In genomic region chr1:192626366-192627179, GRCh38 we compare ENCODE assay signal across 14 cellular contexts. TPM values are rescaled to one million over a fixed set of nuclear protein-coding genes. Genes with fewer than 3 reads are reported as not detected.
DNase-seq lines count a peak whose midpoint lies in the region; ATAC-seq, FAIRE-seq and TF ChIP-seq lines count a peak whose summit lies in the region.
"Had no signal": no experiment of that assay in that cellular context is flagged by ENCODE, and none has a peak within 500 bp of the region (broad histone marks: within the 10 kb centered on the region; RNA-seq: fewer than 3 reads in every experiment).

No MANE protein-coding gene starts in this region.

- no peak for TF ChIP-seq CTCF in GM12878 (IDR thresholded peaks at IDR 0.05 in 2 of 3, conservative IDR thresholded peaks at IDR 0.05 in 1 of 3; ENCODE audit: control insufficient read depth in 2 of 3, extremely low read depth in 1 of 3, insufficient read depth in 1 of 3, low read depth in 3 of 3, low read length in 3 of 3)
- no peak for TF ChIP-seq CTCF in nephron progenitor cell (IDR thresholded peaks at IDR 0.05)
- TF ChIP-seq CTCF in left lung (IDR thresholded peaks at IDR 0.05) = no peak

- H3K4me3 Mint-ChIP-seq in nephron progenitor cell = no peak overlapping the region

- H3K36me3 ChIP-seq in GM12878 (ENCODE audit: control insufficient read depth in 2 of 2, insufficient read depth in 2 of 2, low read length in 1 of 2) = no peaks in the 10 kb centered on the region
- no peaks in the 10 kb centered on the region for H3K36me3 ChIP-seq in left lung
- H3K36me3 ChIP-seq: upper lobe of right lung had no signal

- TF ChIP-seq POLR2A in GM12878 (IDR thresholded peaks at IDR 0.05; ENCODE audit: low read depth, low read length) = no peak

- CTCF ChIA-PET in GM12878 (lab: Yijun Ruan, JAX) = interaction anchor here (0.6 to 3.8 kb wide), 7 partner anchors 10 to 497 kb away, joined by 3 to 28 read pairs (median 7); no protein-coding TSS in a partner anchor

- H3K9me3 ChIP-seq in GM12878 (replicated peaks; ENCODE audit: control insufficient read depth, insufficient read depth, low read length) (no peaks in the 10 kb centered on the region), left lung (no peaks in the 10 kb centered on the region)
- H3K9me3 ChIP-seq: body of pancreas, upper lobe of right lung had no signal

- no peak overlapping the region for H3K4me2 ChIP-seq in GM12878 (ENCODE audit: control insufficient read depth, insufficient read depth)

- RAD21 ChIA-PET in GM12878 (lab: Charles Lee; ENCODE audit: unreplicated experiment) = interaction anchor here (0.9 to 2.4 kb wide), 6 partner anchors 10 to 152 kb away, joined by 3 to 9 read pairs (median 6); no protein-coding TSS in a partner anchor

- WGBS in GM12878 (ENCODE audit: insufficient coverage, insufficient replicate concordance, low lambda C conversion rate, missing lambda C conversion rate) = 2% methylated on average over 3 of the region's 3 CpGs

- TF ChIP-seq RAD21 in GM12878 (IDR thresholded peaks at IDR 0.05; ENCODE audit: insufficient read depth, low read depth, low read length) = no peak

- H3K27ac ChIP-seq in GM12878 (ENCODE audit: control insufficient read depth, insufficient read depth) = no peak overlapping the region
- no peak overlapping the region for H3K27ac ChIP-seq in left lung
- H3K27ac ChIP-seq: body of pancreas, upper lobe of right lung had no signal

- intact Hi-C loops in GM12878 (cut with micrococcal nuclease; ENCODE audit: unreplicated experiment) = loop anchor here (2.0 kb wide), 1 partner anchor 14 kb away; no protein-coding TSS in a partner anchor
- intact Hi-C loops in left lung (cut with DNase I) = no loop called here

- peak in 1 of 2 experiments; percentile 67; a peak in 1 of 4 replicates for TF ChIP-seq EP300 in GM12878 (IDR thresholded peaks at IDR 0.05; ENCODE audit: borderline replicate concordance in 1 of 2, control insufficient read depth in 1 of 2, low read depth in 2 of 2, low read length in 2 of 2)

- H3K4me3 ChIP-seq in GM12878 (no peak overlapping the region), left lung (no peak overlapping the region)
- H3K4me3 ChIP-seq: body of pancreas, upper lobe of right lung had no signal

- no peak for FAIRE-seq in GM12878 (lab: Jason Lieb, UNC)
- FAIRE-seq: frontal cortex had no signal

- SMC1A ChIA-PET in GM12878 (lab: Charles Lee; ENCODE audit: uncharacterized antibody, unreplicated experiment) = interaction anchor here (0.9 to 3.6 kb wide), 8 partner anchors 10 to 149 kb away, joined by 3 to 18 read pairs (median 4); partner anchors contain the start of gene RGS13

- ATAC-seq in GM18868 (IDR thresholded peaks at IDR 0.05; ENCODE audit: unreplicated experiment) (peak; percentile 89), GM21737 (IDR thresholded peaks at IDR 0.05; ENCODE audit: unreplicated experiment) (peak; percentile 94), HG03432 (IDR thresholded peaks at IDR 0.05; ENCODE audit: unreplicated experiment) (peak; percentile 87), GM12878 (peak; percentile 84), left lung (no peak)
- ATAC-seq: body of pancreas, upper lobe of right lung had no signal

- H2AFZ ChIP-seq in GM12878 (ENCODE audit: control insufficient read depth, low read depth, low read length) = no peak overlapping the region

- BruUV-seq in GM12878 (replicated peaks; lab: Mats Ljungman, UMichigan) = no TSS peak

- H3K4me1 Mint-ChIP-seq in nephron progenitor cell = peaks cover 12% of the 10 kb centered on the region

- no peaks in the 10 kb centered on the region for H3K27me3 ChIP-seq in GM12878 (replicated peaks in 1 of 2; ENCODE audit: control insufficient read depth in 2 of 2, insufficient read depth in 2 of 2, low read length in 1 of 2)
- no peaks in the 10 kb centered on the region for H3K27me3 ChIP-seq in left lung
- H3K27me3 ChIP-seq: body of pancreas, upper lobe of right lung had no signal

- H3K27me3 Mint-ChIP-seq in nephron progenitor cell (ENCODE audit: low read depth, poor library complexity) = no peaks in the 10 kb centered on the region

- POLR2A ChIA-PET in GM12878 (lab: Charles Lee) = no interaction called here

- DNase-seq in GM12878 (ENCODE audit: low read depth, low spot score) (peak; percentile 66), nephron progenitor cell (no peak), left lung (no peak), activated gamma-delta T cell treated with Interleukin-2 at 50 U/mL for 16 hours (no peak)
- no peak for DNase-seq in activated CD8-positive, alpha-beta memory T cell treated with anti-CD3 and anti-CD28 coated beads, Interleukin-2, amount 50 U/mL, for 48 hours
- DNase-seq: activated CD4-positive, alpha-beta T cell treated with anti-CD3 and anti-CD28 coated beads, Interleukin-2, amount 50 U/mL, for 4 hours; body of pancreas; NCI-H82; stimulated activated CD4-positive, alpha-beta T cell treated with anti-CD3 and anti-CD28 coated beads, Interleukin-2, amount 100 ng/mL, for 24 hours; upper lobe of right lung had no signal

- in situ Hi-C loops in GM12878 (cut with MboI) = no loop called here

- no peak overlapping the region for H3K9ac ChIP-seq in GM12878 (ENCODE audit: control insufficient read depth, insufficient read depth, low read length)

- no peaks in the 10 kb centered on the region for H3K36me3 Mint-ChIP-seq in nephron progenitor cell (ENCODE audit: low read depth)

- no peaks in the 10 kb centered on the region for H3K79me2 ChIP-seq in GM12878 (ENCODE audit: control insufficient read depth, insufficient read depth, low read length)

- H4K20me1 ChIP-seq in GM12878 (ENCODE audit: control insufficient read depth, insufficient read depth) = no peaks in the 10 kb centered on the region

- no peaks in the 10 kb centered on the region for H3K4me1 ChIP-seq in GM12878 (ENCODE audit: control insufficient read depth, insufficient read depth, low read length)
- no peaks in the 10 kb centered on the region for H3K4me1 ChIP-seq in left lung
- H3K4me1 ChIP-seq: upper lobe of right lung had no signal

- no peak overlapping the region for H3K27ac Mint-ChIP-seq in nephron progenitor cell

- peaks cover 6% of the 10 kb centered on the region for H3K9me3 Mint-ChIP-seq in nephron progenitor cell

TF ChIP-seq in GM12878, 131 proteins besides CTCF, POLR2A, EP300 and RAD21 (continues in another document):
- TF ChIP-seq, protein P1, sequence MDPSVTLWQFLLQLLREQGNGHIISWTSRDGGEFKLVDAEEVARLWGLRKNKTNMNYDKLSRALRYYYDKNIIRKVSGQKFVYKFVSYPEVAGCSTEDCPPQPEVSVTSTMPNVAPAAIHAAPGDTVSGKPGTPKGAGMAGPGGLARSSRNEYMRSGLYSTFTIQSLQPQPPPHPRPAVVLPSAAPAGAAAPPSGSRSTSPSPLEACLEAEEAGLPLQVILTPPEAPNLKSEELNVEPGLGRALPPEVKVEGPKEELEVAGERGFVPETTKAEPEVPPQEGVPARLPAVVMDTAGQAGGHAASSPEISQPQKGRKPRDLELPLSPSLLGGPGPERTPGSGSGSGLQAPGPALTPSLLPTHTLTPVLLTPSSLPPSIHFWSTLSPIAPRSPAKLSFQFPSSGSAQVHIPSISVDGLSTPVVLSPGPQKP (IDR thresholded peaks at IDR 0.05; ENCODE audit: low read depth, low read length) = no peak

RNA-seq across cellular contexts. Expression of gene RGS13, which starts 9.4 kb away (rescaled TPM):
- 2.9 and 3.3 TPM in 2 replicates for total RNA-seq in GM12878 (2013; cell fraction: nucleolus; rRNA removed)
- total RNA-seq in GM12878 (2014; rRNA removed) (0.23 and 0.33 TPM in 2 replicates), GM12878 (2014; rRNA removed; fragmentation: Illumina TruSeq; extraction: Trizol) (0.28 and 0.36 TPM in 2 replicates), GM12878 (2021) (0.23 and 0.29 TPM in 2 replicates), left lung (1 to 10 TPM in 1 of 2 donors, under 1 TPM in 1; 0.81 to 1.4 TPM)
- 0.17 TPM for polyA plus RNA-seq in GM12878 (2011; ENCODE audit: low read depth)
- polyA plus RNA-seq in GM12878 (2011; rRNA removed) (16.0 and 33.6 TPM in 2 replicates), GM12878 (2014; fragmentation: Illumina TruSeq; extraction: Trizol) (0.35 and 0.63 TPM in 2 replicates), GM12878 (2014; fragmentation: Nextera tagmentation; extraction: Ambion mirVana) (under 1 TPM; 0.66 to 0.77 TPM), GM12878 (2014; rRNA removed) (0.16 and 0.36 TPM in 2 replicates), GM12878 (2016; fragmentation: Nextera tagmentation; extraction: Ambion mirVana) (under 1 TPM in 1 of 2 experiments, not detected in 1; 0.26 TPM)
- 2.7 and 2.9 TPM in 2 replicates for polyA plus RNA-seq in GM12878 (2011; cell fraction: cytosol; rRNA removed)
- 19.3 and 26.7 TPM in 2 replicates for polyA plus RNA-seq in GM12878 (2011; cell fraction: nucleus; rRNA removed)
- 0.41 and 0.52 TPM in 2 replicates for polyA plus RNA-seq in GM12878 (2012)
- 6.7 and 7.0 TPM in 2 replicates for polyA minus RNA-seq in GM12878 (2011; rRNA and poly(A)+ RNA removed)
- 1.1 and 1.5 TPM in 2 replicates for polyA minus RNA-seq in GM12878 (2011; cell fraction: cytosol; rRNA and poly(A)+ RNA removed)
- 14.4 and 18.1 TPM in 2 replicates for polyA minus RNA-seq in GM12878 (2011; cell fraction: nucleus; rRNA and poly(A)+ RNA removed)
- total RNA-seq: frontal cortex had no signal

RNA-seq across cellular contexts. Expression of gene RGS1, which starts 51.0 kb away (rescaled TPM):
- total RNA-seq in GM12878 (2013; cell fraction: nucleolus; rRNA removed) = 1,986 and 2,133 TPM in 2 replicates
- total RNA-seq in GM12878 (2014; rRNA removed) (43.7 and 68.1 TPM in 2 replicates), GM12878 (2014; rRNA removed; fragmentation: Illumina TruSeq; extraction: Trizol) (61.3 and 76.2 TPM in 2 replicates), GM12878 (2021) (38.5 and 45.8 TPM in 2 replicates), left lung (10 to 100 TPM in 1 of 2 donors, 1 to 10 TPM in 1; 7.9 to 32.3 TPM)
- 60.0 TPM for polyA plus RNA-seq in GM12878 (2011; ENCODE audit: low read depth)
- polyA plus RNA-seq in GM12878 (2011; rRNA removed) (882 and 1,502 TPM in 2 replicates), GM12878 (2014; fragmentation: Illumina TruSeq; extraction: Trizol) (48.2 and 72.9 TPM in 2 replicates), GM12878 (2014; fragmentation: Nextera tagmentation; extraction: Ambion mirVana) (10 to 100 TPM; 50.8 to 52.2 TPM), GM12878 (2014; rRNA removed) (26.6 and 38.0 TPM in 2 replicates), GM12878 (2016; fragmentation: Nextera tagmentation; extraction: Ambion mirVana) (10 to 100 TPM; 20.7 to 21.3 TPM)
- 230 and 358 TPM in 2 replicates for polyA plus RNA-seq in GM12878 (2011; cell fraction: cytosol; rRNA removed)
- polyA plus RNA-seq in GM12878 (2011; cell fraction: nucleus; rRNA removed) = 346 and 598 TPM in 2 replicates
- 92.1 and 280 TPM in 2 replicates for polyA plus RNA-seq in GM12878 (2012)
- 283 and 396 TPM in 2 replicates for polyA minus RNA-seq in GM12878 (2011; rRNA and poly(A)+ RNA removed)
- 140 and 173 TPM in 2 replicates for polyA minus RNA-seq in GM12878 (2011; cell fraction: cytosol; rRNA and poly(A)+ RNA removed)
- polyA minus RNA-seq in GM12878 (2011; cell fraction: nucleus; rRNA and poly(A)+ RNA removed) = 1,153 and 1,417 TPM in 2 replicates
